8 cellular contexts compared by ENCODE assay signal in genomic region chr21:41957991-41958766, GRCh38. TPM values are rescaled to one million over a fixed set of nuclear protein-coding genes. Genes with fewer than 3 reads are reported as not detected.
DNase-seq lines count a peak whose midpoint lies in the region; ATAC-seq lines count a peak whose summit lies in the region.

No MANE protein-coding gene starts in this region.

- POLR2A ChIA-PET in activated CD8-positive, alpha-beta T cell treated with anti-CD3 and anti-CD28 coated beads, Interleukin-2, amount 10 ng/mL, durations not matched to agents 7 days and 5 days (lab: Charles Lee) = no interaction called here

- H3K27ac ChIP-seq in epithelial cell of prostate = peak overlapping the region; percentile 83

- H3K4me1 ChIP-seq in mucosa of stomach (ENCODE audit: control insufficient read depth, insufficient read depth, low read length) = peaks cover 19% of the 10 kb centered on the region

- H3K27ac Mint-ChIP-seq in activated CD8-positive, alpha-beta T cell treated with anti-CD3 and anti-CD28 coated beads, Interleukin-2, amount 10 ng/mL, durations not matched to agents 7 days and 5 days = no peak overlapping the region

- H3K4me3 ChIP-seq in mucosa of stomach (ENCODE audit: low read length) = no peak overlapping the region

- no peaks in the 10 kb centered on the region for H3K36me3 Mint-ChIP-seq in activated CD8-positive, alpha-beta T cell treated with anti-CD3 and anti-CD28 coated beads, Interleukin-2, amount 10 ng/mL, durations not matched to agents 7 days and 5 days (ENCODE audit: low read depth)

- peaks cover 20% of the 10 kb centered on the region for H3K27me3 Mint-ChIP-seq in activated CD8-positive, alpha-beta T cell treated with anti-CD3 and anti-CD28 coated beads, Interleukin-2, amount 10 ng/mL, durations not matched to agents 7 days and 5 days (ENCODE audit: low read depth)

- no peaks in the 10 kb centered on the region for H3K9me3 ChIP-seq in mucosa of stomach (ENCODE audit: control insufficient read depth, low read length)

- ATAC-seq in activated CD8-positive, alpha-beta T cell treated with anti-CD3 and anti-CD28 coated beads, Interleukin-2, amount 10 ng/mL, durations not matched to agents 7 days and 5 days = no peak
- ATAC-seq in HG03442 (IDR thresholded peaks at IDR 0.05; ENCODE audit: unreplicated experiment) (no peak), GM21447 (IDR thresholded peaks at IDR 0.05; ENCODE audit: unreplicated experiment) (no peak)

- H3K4me3 Mint-ChIP-seq in activated CD8-positive, alpha-beta T cell treated with anti-CD3 and anti-CD28 coated beads, Interleukin-2, amount 10 ng/mL, durations not matched to agents 7 days and 5 days = no peak overlapping the region

- CTCF ChIA-PET in activated CD8-positive, alpha-beta T cell treated with anti-CD3 and anti-CD28 coated beads, Interleukin-2, amount 10 ng/mL, durations not matched to agents 7 days and 5 days (lab: Charles Lee) = interaction anchor here (1.5 kb wide), 1 partner anchor 29 kb away, joined by 4 read pairs; no protein-coding TSS in a partner anchor

- peaks cover 30% of the 10 kb centered on the region for H3K4me1 Mint-ChIP-seq in activated CD8-positive, alpha-beta T cell treated with anti-CD3 and anti-CD28 coated beads, Interleukin-2, amount 10 ng/mL, durations not matched to agents 7 days and 5 days (ENCODE audit: low read depth)

- DNase-seq in DMS 273 treated with DMSO at 0.1 percent for 48 hours (lab: John Stamatoyannopoulos, UW) (peak; percentile 72), NCI-H446 (lab: John Stamatoyannopoulos, UW) (peak; percentile 5 to 83), epithelial cell of prostate (ENCODE audit: low read depth, low spot score) (no peak), NCI-H1930 (lab: John Stamatoyannopoulos, UW) (no peak)
- no peak for DNase-seq in activated CD8-positive, alpha-beta T cell treated with anti-CD3 and anti-CD28 coated beads, Interleukin-2, amount 10 ng/mL, durations not matched to agents 7 days and 5 days

- H3K9me3 Mint-ChIP-seq in activated CD8-positive, alpha-beta T cell treated with anti-CD3 and anti-CD28 coated beads, Interleukin-2, amount 10 ng/mL, durations not matched to agents 7 days and 5 days (ENCODE audit: insufficient read depth) = no peaks in the 10 kb centered on the region

- H3K9ac ChIP-seq in mucosa of stomach (ENCODE audit: low read length) = peak overlapping the region; percentile 41

- H3K36me3 ChIP-seq in mucosa of stomach (ENCODE audit: control insufficient read depth, insufficient read depth, low read length) = no peaks in the 10 kb centered on the region

- peaks cover 5% of the 10 kb centered on the region for H3K27me3 ChIP-seq in mucosa of stomach (ENCODE audit: control insufficient read depth, insufficient read depth, low read length)

RNA-seq across cellular contexts. Expression of gene C2CD2, which starts 4.4 kb away (rescaled TPM):
- total RNA-seq in activated CD8-positive, alpha-beta T cell treated with anti-CD3 and anti-CD28 coated beads, Interleukin-2, amount 10 ng/mL, durations not matched to agents 7 days and 5 days = 1 to 10 TPM; 5.5 to 5.6 TPM

RNA-seq across cellular contexts. Expression of gene ZBTB21, which starts 52.0 kb away (rescaled TPM):
- total RNA-seq in activated CD8-positive, alpha-beta T cell treated with anti-CD3 and anti-CD28 coated beads, Interleukin-2, amount 10 ng/mL, durations not matched to agents 7 days and 5 days = 10 to 100 TPM; 19.5 to 23.6 TPM

Comparison
In these comparisons a context has a peak if more than half of its experiments do, and no peak if none do; other contexts are left out.
1. DNase-seq: peak in DMS 273 treated with DMSO at 0.1 percent for 48 hours (single experiment) and NCI-H446 (2 of 2); none in epithelial cell of prostate (single experiment), activated CD8-positive, alpha-beta T cell treated with anti-CD3 and anti-CD28 coated beads, Interleukin-2, amount 10 ng/mL, durations not matched to agents 7 days and 5 days (single experiment) and NCI-H1930 (0 of 2).